Comparison of ENCODE assay signal across 23 cellular contexts in genomic region chr12:129871991-129872969, GRCh38. TPM values are rescaled to one million over a fixed set of nuclear protein-coding genes. Genes with fewer than 3 reads are reported as not detected.
DNase-seq lines count a peak whose midpoint lies in the region; FAIRE-seq and TF ChIP-seq lines count a peak whose summit lies in the region.
"Had no signal": no experiment of that assay in that cellular context is flagged by ENCODE, and none has a peak within 500 bp of the region (broad histone marks: within the 10 kb centered on the region; RNA-seq: fewer than 3 reads in every experiment).

No MANE protein-coding gene starts in this region.

- peak overlapping the region; percentile 17 for H3K9ac ChIP-seq in HUES48 (ENCODE audit: low read depth, low read length)
- no peak overlapping the region for H3K9ac ChIP-seq in neural progenitor cell
- H3K9ac ChIP-seq: SK-N-SH had no signal

- H3K4me1 Mint-ChIP-seq in neural progenitor cell = peaks cover 52% of the 10 kb centered on the region
- H3K4me1 Mint-ChIP-seq: central memory CD8-positive, alpha-beta T cell; naive thymus-derived CD4-positive, alpha-beta T cell had no signal

- peaks cover 40% of the 10 kb centered on the region for H3F3A ChIP-seq in neural progenitor cell (ENCODE audit: low read depth)

- intact Hi-C loops in esophagus muscularis mucosa (cut with DNase I) = no loop called here

- H3K4me3 ChIP-seq in HUES48 (ENCODE audit: low read depth, low read length) (peak overlapping the region; percentile 40), esophagus muscularis mucosa (no peak overlapping the region), neural progenitor cell (peak overlapping the region; percentile 21)
- H3K4me3 ChIP-seq: psoas muscle, spleen had no signal

- H3K4me3 Mint-ChIP-seq in neural progenitor cell = peak overlapping the region; percentile 23
- H3K4me3 Mint-ChIP-seq: central memory CD8-positive, alpha-beta T cell; naive thymus-derived CD4-positive, alpha-beta T cell had no signal

- H3K27me3 ChIP-seq in HUES48 (ENCODE audit: control insufficient read depth, insufficient read depth, low read length) (no peaks in the 10 kb centered on the region), esophagus muscularis mucosa (no peaks in the 10 kb centered on the region), neural progenitor cell (peaks cover 86% of the 10 kb centered on the region)
- H3K27me3 ChIP-seq: BE2C, foreskin keratinocyte had no signal

- 50% methylated on average over 15 of the region's 19 CpGs for WGBS in esophagus muscularis mucosa

- no peak for TF ChIP-seq CTCF in esophagus muscularis mucosa (IDR thresholded peaks at IDR 0.05)
- TF ChIP-seq CTCF in neural progenitor cell (IDR thresholded peaks at IDR 0.05) = no peak

- peaks cover 11% of the 10 kb centered on the region for H3K36me3 Mint-ChIP-seq in neural progenitor cell

- no peak for TF ChIP-seq POLR2A in esophagus muscularis mucosa (IDR thresholded peaks at IDR 0.05; ENCODE audit: low read depth)

- H3K79me2 ChIP-seq in neural progenitor cell (ENCODE audit: low read depth) = no peaks in the 10 kb centered on the region

- H3K36me3 ChIP-seq in HUES48 (ENCODE audit: control insufficient read depth, insufficient read depth, low read length) (no peaks in the 10 kb centered on the region), esophagus muscularis mucosa (no peaks in the 10 kb centered on the region), neural progenitor cell (no peaks in the 10 kb centered on the region)
- H3K36me3 ChIP-seq: BE2C, spleen had no signal

- H4K20me1 ChIP-seq in neural progenitor cell (ENCODE audit: low read depth) = peaks cover 31% of the 10 kb centered on the region

- peak overlapping the region; percentile 89 for H3K27ac Mint-ChIP-seq in neural progenitor cell
- H3K27ac Mint-ChIP-seq: naive thymus-derived CD4-positive, alpha-beta T cell had no signal

- no peak for TF ChIP-seq EP300 in esophagus muscularis mucosa (IDR thresholded peaks at IDR 0.05)

- peaks cover 7% of the 10 kb centered on the region for H3K27me3 Mint-ChIP-seq in neural progenitor cell (ENCODE audit: insufficient read depth, low read depth)

- H2AFZ ChIP-seq in neural progenitor cell (replicated peaks) = no peak overlapping the region

- peak overlapping the region; percentile 74 for H3K4me2 ChIP-seq in neural progenitor cell
- H3K4me2 ChIP-seq: SK-N-SH had no signal

- H3K4me1 ChIP-seq in HUES48 (ENCODE audit: control insufficient read depth, insufficient read depth, low read length) = peaks cover 55% of the 10 kb centered on the region
- H3K4me1 ChIP-seq in esophagus muscularis mucosa = no peaks in the 10 kb centered on the region
- peaks cover 38% of the 10 kb centered on the region for H3K4me1 ChIP-seq in neural progenitor cell
- H3K4me1 ChIP-seq: BE2C, foreskin keratinocyte, psoas muscle, spleen had no signal

- FAIRE-seq in RCC 7860 (lab: Jason Lieb, UNC) = no peak
- FAIRE-seq: endometrium had no signal

- no peaks in the 10 kb centered on the region for H3K9me3 ChIP-seq in HUES48 (ENCODE audit: control insufficient read depth, insufficient read depth, low read length)
- H3K9me3 ChIP-seq in esophagus muscularis mucosa = peaks cover 0 to 17% (median 0%) of the 10 kb centered on the region in 4 donors
- no peaks in the 10 kb centered on the region for H3K9me3 ChIP-seq in neural progenitor cell (ENCODE audit: low read depth)
- H3K9me3 ChIP-seq: BE2C, psoas muscle, SK-N-SH had no signal

- H3K27ac ChIP-seq in HUES48 (ENCODE audit: low read depth, low read length) (peak overlapping the region; percentile 95), esophagus muscularis mucosa (replicated peaks in 1 of 4) (no peak overlapping the region), neural progenitor cell (no peak overlapping the region)
- H3K27ac ChIP-seq: foreskin keratinocyte, psoas muscle, spleen had no signal

- DNase-seq in NCI-H510A treated with DMSO at 0.1 percent for 48 hours (lab: John Stamatoyannopoulos, UW) (peak; percentile 92), esophagus muscularis mucosa (ENCODE audit: extremely low spot score) (peak; percentile 60), neural progenitor cell (ENCODE audit: low spot score) (peak; percentile 87), AG08395 (ENCODE audit: low spot score) (no peak), KBM-7 (no peak), RCC 7860 (ENCODE audit: low spot score) (no peak)
- DNase-seq: activated CD4-positive, CD25-positive, alpha-beta regulatory T cell treated with anti-CD3 and anti-CD28 coated beads, Interleukin-2, amount 50 U/mL, for 72 hours; activated effector memory CD4-positive, alpha-beta T cell treated with anti-CD3 and anti-CD28 coated beads, Interleukin-2, amount 50 U/mL, for 16 hours; BE2C; foreskin keratinocyte; KG1; naive thymus-derived CD4-positive, alpha-beta T cell; NCI-H1105; NCI-H446 treated with DMSO at 0.1 percent for 48 hours; psoas muscle; SK-N-SH; spleen; T-helper 9 cell had no signal

- H3K9me3 Mint-ChIP-seq in neural progenitor cell = peaks cover 13% of the 10 kb centered on the region

- in situ Hi-C loops in KBM-7 (cut with MboI; ENCODE audit: low pct_unique_long_range_greater_than_20kb, low sequenced_read_pairs) = no loop called here

RNA-seq across cellular contexts. Expression of gene TMEM132D, which starts 31.5 kb away (rescaled TPM):
- total RNA-seq in esophagus muscularis mucosa = under 1 TPM in 1 of 4 donors, not detected in 3; 0.17 TPM
- 1.0 and 1.1 TPM in 2 replicates for total RNA-seq in neural progenitor cell (ENCODE audit: low replicate concordance)
- total RNA-seq: foreskin keratinocyte; H4; lung microvascular endothelial cell; naive thymus-derived CD4-positive, alpha-beta T cell; psoas muscle; spleen had no signal

Comparison
In these comparisons a context has a peak if more than half of its experiments do, and no peak if none do; other contexts are left out.
1. H3K4me3 ChIP-seq: peak in HUES48 (single experiment) and neural progenitor cell (single experiment); none in esophagus muscularis mucosa (0 of 4).
2. DNase-seq: peak in NCI-H510A treated with DMSO at 0.1 percent for 48 hours (single experiment), esophagus muscularis mucosa (single experiment) and neural progenitor cell (single experiment); none in AG08395 (single experiment), KBM-7 (single experiment) and RCC 7860 (single experiment).